In genomic region chr9:129557192-129558036, GRCh38 we compare ENCODE assay signal across 1 cellular context.
TF ChIP-seq lines count a peak whose summit lies in the region.

No MANE protein-coding gene starts in this region.

TF ChIP-seq in HepG2, 621 proteins besides CTCF, POLR2A, EP300 and RAD21 (continued from another document and continues in another):
- TF ChIP-seq ZBTB49 (CRISPR knock-in tag; IDR thresholded peaks at IDR 0.05; ENCODE audit: borderline replicate concordance) (peak; percentile 51; the same call in 1 of the 2 replicates), TFDP1 (CRISPR knock-in tag; IDR thresholded peaks at IDR 0.05; ENCODE audit: borderline replicate concordance) (peak; percentile 83), FIP1L1 (IDR thresholded peaks at IDR 0.05; ENCODE audit: borderline replicate concordance, insufficient read depth, low read depth, low read length) (no peak), ATM (IDR thresholded peaks at IDR 0.05; ENCODE audit: borderline replicate concordance) (no peak), ATF4 (CRISPR knock-in tag; IDR thresholded peaks at IDR 0.05) (peak in 1 of 2 experiments; percentile 68; a peak in 2 of 4 replicates), SNAPC5 (CRISPR knock-in tag; IDR thresholded peaks at IDR 0.05; ENCODE audit: borderline replicate concordance) (peak; percentile 65; the same call in 1 of the 2 replicates), NPAS2 (CRISPR knock-in tag; IDR thresholded peaks at IDR 0.05; ENCODE audit: borderline replicate concordance) (no peak), MAZ (IDR thresholded peaks at IDR 0.05; ENCODE audit: borderline replicate concordance, low read depth, low read length) (peak; percentile 96), MAZ (CRISPR knock-in tag; IDR thresholded peaks at IDR 0.05; ENCODE audit: low read depth) (peak; percentile 100), ZNF557 (CRISPR knock-in tag; IDR thresholded peaks at IDR 0.05) (no peak), ZBTB39 (CRISPR knock-in tag; IDR thresholded peaks at IDR 0.05) (no peak), PAWR (CRISPR knock-in tag; IDR thresholded peaks at IDR 0.05; ENCODE audit: borderline replicate concordance) (0 out of 2 replicates have a peak, but pooled peaks have one; percentile 82), NR2C2 (CRISPR knock-in tag; IDR thresholded peaks at IDR 0.05; ENCODE audit: borderline replicate concordance) (peak; percentile 82), HINFP (CRISPR knock-in tag; IDR thresholded peaks at IDR 0.05; ENCODE audit: low read depth) (peak; percentile 71; the same call in 1 of the 2 replicates), ZSCAN30 (CRISPR knock-in tag; IDR thresholded peaks at IDR 0.05) (no peak), ZNF326 (CRISPR knock-in tag; IDR thresholded peaks at IDR 0.05; ENCODE audit: borderline replicate concordance) (no peak), ZNF660 (CRISPR knock-in tag; IDR thresholded peaks at IDR 0.05; ENCODE audit: borderline replicate concordance, low read depth) (no peak), KDM5A (IDR thresholded peaks at IDR 0.05; ENCODE audit: borderline replicate concordance, low read length) (no peak; the same call in 1 of the 2 replicates), CERS6 (CRISPR knock-in tag; IDR thresholded peaks at IDR 0.05) (no peak; the same call in 1 of the 2 replicates), ZBTB44 (CRISPR knock-in tag; IDR thresholded peaks at IDR 0.05) (no peak), MEIS2 (CRISPR knock-in tag; IDR thresholded peaks at IDR 0.05) (peak; percentile 94), ZBTB40 (IDR thresholded peaks at IDR 0.05) (no peak), ZBTB40 (CRISPR knock-in tag; IDR thresholded peaks at IDR 0.05) (peak; percentile 86; the same call in 1 of the 2 replicates), HES4 (CRISPR knock-in tag; IDR thresholded peaks at IDR 0.05; ENCODE audit: borderline replicate concordance) (no peak; the same call in 1 of the 2 replicates), KLF13 (CRISPR knock-in tag; IDR thresholded peaks at IDR 0.05) (no peak; the same call in 1 of the 2 replicates), ZSCAN21 (CRISPR knock-in tag; IDR thresholded peaks at IDR 0.05; ENCODE audit: borderline replicate concordance) (peak; percentile 84), AFF4 (CRISPR knock-in tag; IDR thresholded peaks at IDR 0.05) (peak; percentile 85; the same call in 1 of the 2 replicates), ETV5 (CRISPR knock-in tag; IDR thresholded peaks at IDR 0.05; ENCODE audit: borderline replicate concordance) (peak; percentile 100)
